Comparison of ENCODE assay signal across 8 cellular contexts in the genomic region with DNA sequence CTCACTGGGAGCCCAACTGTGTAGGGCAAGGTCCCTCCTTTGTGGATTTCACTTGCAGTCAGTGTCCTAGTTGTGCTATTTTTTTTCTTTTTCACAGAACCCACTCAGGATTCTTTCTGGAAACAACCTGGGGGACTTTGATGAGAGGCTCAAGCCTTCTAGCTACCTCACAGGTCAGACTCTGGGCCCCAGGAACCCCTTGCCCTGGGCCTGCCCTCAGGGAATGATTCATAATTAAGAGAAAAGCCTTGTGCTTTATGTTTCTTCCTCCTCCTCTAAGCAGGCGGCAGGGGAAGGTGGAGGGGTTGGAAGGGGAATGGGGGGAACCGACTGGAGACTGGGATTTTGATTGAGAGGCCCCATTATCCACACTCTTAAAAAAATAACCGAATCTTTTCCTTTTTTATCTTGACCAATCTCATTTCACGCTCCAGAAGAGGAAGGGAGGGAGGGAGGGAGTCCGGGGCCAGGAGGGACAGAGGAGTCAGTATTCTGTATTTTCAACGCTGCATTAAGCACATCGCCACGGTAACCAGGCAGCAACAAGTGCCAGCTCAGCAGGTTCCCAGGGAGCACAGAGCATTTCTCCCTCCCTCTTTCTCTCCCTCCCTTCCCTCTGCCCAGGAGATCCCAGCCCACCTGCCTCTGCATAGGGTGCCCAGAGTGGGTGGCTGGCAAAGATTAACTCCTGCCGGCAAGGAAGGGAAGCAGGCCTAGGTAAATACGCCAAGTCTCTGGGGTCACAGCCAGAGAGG. TPM values are rescaled to one million over a fixed set of nuclear protein-coding genes. Genes with fewer than 3 reads are reported as not detected.
DNase-seq lines count a peak whose midpoint lies in the region; ATAC-seq and TF ChIP-seq lines count a peak whose summit lies in the region.

No MANE protein-coding gene starts in this region.

- no peak overlapping the region; a peak in 1 of 5 replicates for H3K4me3 Mint-ChIP-seq in H9
- H3K4me3 Mint-ChIP-seq in dendritic cell treated with granulocyte-macrophage colony-stimulating factor and Interleukin-4, amounts not matched to agents 40 ng/mL and 50 ng/mL, for 4 days: no peak overlapping the region
- H3K4me3 Mint-ChIP-seq in neural crest cell: peak overlapping the region; percentile 31
- H3K4me3 Mint-ChIP-seq in natural killer cell treated with Interleukin-12 subunit alpha and Interleukin-12 subunit beta and Interleukin-15 and Interleukin-18, amount 100 ng/mL, for 72 hours: no peak overlapping the region

- no peaks in the 10 kb centered on the region for H3K23me2 ChIP-seq in H9 (ENCODE audit: insufficient read length, low read depth, low read length, poor library complexity, severe bottlenecking)

- no peak overlapping the region for H4K5ac ChIP-seq in H9 (ENCODE audit: insufficient read length, low read depth, low read length)

- TF ChIP-seq CTCF in H9 (conservative IDR thresholded peaks at IDR 0.05) (no peak), neural crest cell (conservative IDR thresholded peaks at IDR 0.05) (no peak)

- H2AFZ ChIP-seq in H9 (ENCODE audit: low read length): no peak overlapping the region

- no peak overlapping the region for H2BK15ac ChIP-seq in H9 (ENCODE audit: low read depth, low read length)

- no peak overlapping the region for H3K27ac ChIP-seq in H9 (ENCODE audit: insufficient read length, low read depth, low read length)

- H3K4me1 Mint-ChIP-seq in H9 (peaks cover 5 to 6% of the 10 kb centered on the region in 2 experiments), neural crest cell (peaks cover 31% of the 10 kb centered on the region)
- peaks cover 26% of the 10 kb centered on the region for H3K4me1 Mint-ChIP-seq in dendritic cell treated with granulocyte-macrophage colony-stimulating factor and Interleukin-4, amounts not matched to agents 40 ng/mL and 50 ng/mL, for 4 days (ENCODE audit: low read depth)
- peaks cover 23 to 25% of the 10 kb centered on the region in 2 donors for H3K4me1 Mint-ChIP-seq in natural killer cell treated with Interleukin-12 subunit alpha and Interleukin-12 subunit beta and Interleukin-15 and Interleukin-18, amount 100 ng/mL, for 72 hours (ENCODE audit: low read depth in 2 of 2)

- no peak overlapping the region for H3K23ac ChIP-seq in H9 (ENCODE audit: insufficient read length, low read depth, low read length)

- peak; percentile 71 for DNase-seq in H9
- peak; percentile 67 for DNase-seq in NCI-H345 treated with DMSO at 0.1 percent for 48 hours (lab: John Stamatoyannopoulos, UW; ENCODE audit: unreplicated experiment)
- DNase-seq in neural crest cell (ENCODE audit: low read depth, low spot score): no peak
- no peak for DNase-seq in SKM-1 (lab: John Stamatoyannopoulos, UW; ENCODE audit: unreplicated experiment)
- DNase-seq in KG1 (lab: John Stamatoyannopoulos, UW): no peak
- no peak for DNase-seq in natural killer cell treated with Interleukin-12 subunit alpha and Interleukin-12 subunit beta and Interleukin-15 and Interleukin-18, amount 100 ng/mL, for 72 hours (ENCODE audit: low spot score)

- H4K20me1 ChIP-seq in H9 (ENCODE audit: control insufficient read depth, insufficient read depth, insufficient read length): no peaks in the 10 kb centered on the region

- H3K27me3 ChIP-seq in H9 (ENCODE audit: insufficient read depth, low read length): no peaks in the 10 kb centered on the region

- H4K8ac ChIP-seq in H9 (replicated peaks; ENCODE audit: insufficient read length, low read depth, low read length): no peak overlapping the region

- H3K27ac Mint-ChIP-seq in H9 (peak overlapping the region in 1 of 3 experiments; percentile 42; a peak in 1 of 7 replicates), neural crest cell (ENCODE audit: unreplicated experiment) (peak overlapping the region; percentile 73)
- peak overlapping the region; percentile 20 for H3K27ac Mint-ChIP-seq in dendritic cell treated with granulocyte-macrophage colony-stimulating factor and Interleukin-4, amounts not matched to agents 40 ng/mL and 50 ng/mL, for 4 days
- no peak overlapping the region for H3K27ac Mint-ChIP-seq in natural killer cell treated with Interleukin-12 subunit alpha and Interleukin-12 subunit beta and Interleukin-15 and Interleukin-18, amount 100 ng/mL, for 72 hours

- H2BK20ac ChIP-seq in H9 (ENCODE audit: low read depth, low read length, poor library complexity, severe bottlenecking): no peak overlapping the region

- no peaks in the 10 kb centered on the region for H3K79me2 ChIP-seq in H9 (ENCODE audit: insufficient read depth, low read length)

- no peaks in the 10 kb centered on the region for H3K9me3 Mint-ChIP-seq in H9
- H3K9me3 Mint-ChIP-seq in dendritic cell treated with granulocyte-macrophage colony-stimulating factor and Interleukin-4, amounts not matched to agents 40 ng/mL and 50 ng/mL, for 4 days: no peaks in the 10 kb centered on the region
- no peaks in the 10 kb centered on the region for H3K9me3 Mint-ChIP-seq in neural crest cell
- H3K9me3 Mint-ChIP-seq in natural killer cell treated with Interleukin-12 subunit alpha and Interleukin-12 subunit beta and Interleukin-15 and Interleukin-18, amount 100 ng/mL, for 72 hours: no peaks in the 10 kb centered on the region

- no peak for ATAC-seq in HG02852 (IDR thresholded peaks at IDR 0.05; ENCODE audit: unreplicated experiment)
- no peak for ATAC-seq in natural killer cell treated with Interleukin-12 subunit alpha and Interleukin-12 subunit beta and Interleukin-15 and Interleukin-18, amount 100 ng/mL, for 72 hours

- no peaks in the 10 kb centered on the region for H3K4me1 ChIP-seq in H9 (ENCODE audit: insufficient read depth, low read length)

- H3K36me3 Mint-ChIP-seq in H9 (ENCODE audit: insufficient read depth in 1 of 3, low read depth in 3 of 3) (no peaks in the 10 kb centered on the region), neural crest cell (ENCODE audit: low read depth) (no peaks in the 10 kb centered on the region)
- no peaks in the 10 kb centered on the region for H3K36me3 Mint-ChIP-seq in dendritic cell treated with granulocyte-macrophage colony-stimulating factor and Interleukin-4, amounts not matched to agents 40 ng/mL and 50 ng/mL, for 4 days (ENCODE audit: low read depth)
- no peaks in the 10 kb centered on the region for H3K36me3 Mint-ChIP-seq in natural killer cell treated with Interleukin-12 subunit alpha and Interleukin-12 subunit beta and Interleukin-15 and Interleukin-18, amount 100 ng/mL, for 72 hours

- no peak overlapping the region for H2BK12ac ChIP-seq in H9 (ENCODE audit: insufficient read length, low read depth, low read length)

- H3K18ac ChIP-seq in H9 (ENCODE audit: insufficient read length, low read depth, low read length): peak overlapping the region; percentile 52

- H2BK120ac ChIP-seq in H9 (ENCODE audit: low read depth, low read length, poor library complexity, severe bottlenecking): no peak overlapping the region

- H3K9me3 ChIP-seq in H9 (ENCODE audit: control insufficient read depth, low read depth, low read length): no peaks in the 10 kb centered on the region

- no peak overlapping the region for H3K56ac ChIP-seq in H9 (ENCODE audit: insufficient read length, low read depth, low read length)

- intact Hi-C loops in dendritic cell treated with granulocyte-macrophage colony-stimulating factor and Interleukin-4, amounts not matched to agents 40 ng/mL and 50 ng/mL, for 4 days (cut with micrococcal nuclease): no loop called here

- H3K9ac ChIP-seq in H9 (ENCODE audit: extremely low read depth, insufficient read length, low read length): no peak overlapping the region

- H2BK5ac ChIP-seq in H9 (ENCODE audit: insufficient read length, low read length): no peak overlapping the region

- no peak overlapping the region for H2AK5ac ChIP-seq in H9 (ENCODE audit: insufficient read length, low read length)

- H3K27me3 Mint-ChIP-seq in H9 (ENCODE audit: low read depth) (peaks cover 3% of the 10 kb centered on the region), neural crest cell (ENCODE audit: low read depth) (no peaks in the 10 kb centered on the region)
- no peaks in the 10 kb centered on the region for H3K27me3 Mint-ChIP-seq in dendritic cell treated with granulocyte-macrophage colony-stimulating factor and Interleukin-4, amounts not matched to agents 40 ng/mL and 50 ng/mL, for 4 days
- no peaks in the 10 kb centered on the region for H3K27me3 Mint-ChIP-seq in natural killer cell treated with Interleukin-12 subunit alpha and Interleukin-12 subunit beta and Interleukin-15 and Interleukin-18, amount 100 ng/mL, for 72 hours

- no CpG with 5 or more reads among the region's 10 CpGs for whole genome bisulfite sequencing in H9 (ENCODE audit: extremely low coverage, insufficient read length, low lambda C conversion rate)

- no peak overlapping the region for H4K91ac ChIP-seq in H9 (ENCODE audit: insufficient read length, low read depth, low read length)

- H3T11ph ChIP-seq in H9 (ENCODE audit: low read length): no peak overlapping the region

- no peak overlapping the region for H3K4ac ChIP-seq in H9 (ENCODE audit: low read depth, low read length)

- no peak overlapping the region for H3K14ac ChIP-seq in H9 (ENCODE audit: insufficient read depth, low read length)

- no peaks in the 10 kb centered on the region for H3K79me1 ChIP-seq in H9 (ENCODE audit: insufficient read depth, low read depth, low read length, poor library complexity, severe bottlenecking)

- no peak overlapping the region for H3K4me2 ChIP-seq in H9 (ENCODE audit: insufficient read depth, insufficient read length, low read length)

RNA-seq across cellular contexts. Expression of a gene that starts 51.9 kb away (rescaled TPM):
- total RNA-seq in H9 (2021): 1.0 and 1.5 TPM in 2 replicates
- 2.4 and 2.9 TPM in 2 replicates for total RNA-seq in neural crest cell
- total RNA-seq in natural killer cell treated with Interleukin-12 subunit alpha and Interleukin-12 subunit beta and Interleukin-15 and Interleukin-18, amount 100 ng/mL, for 72 hours: 100 to 1,000 TPM; 299 to 305 TPM

RNA-seq across cellular contexts. Expression of a gene that starts 53.0 kb away (rescaled TPM):
- total RNA-seq in H9 (2021) (not detected in 2 replicates), neural crest cell (0.49 and 0.98 TPM in 2 replicates)
- 1 to 10 TPM in 1 of 2 donors, under 1 TPM in 1; 0.64 to 1.8 TPM for total RNA-seq in natural killer cell treated with Interleukin-12 subunit alpha and Interleukin-12 subunit beta and Interleukin-15 and Interleukin-18, amount 100 ng/mL, for 72 hours

Comparison
In these comparisons a context has a peak if more than half of its experiments do, and no peak if none do; other contexts are left out.
1. DNase-seq: peak in H9 (single experiment) and NCI-H345 treated with DMSO at 0.1 percent for 48 hours (single experiment); none in neural crest cell (single experiment), SKM-1 (single experiment), KG1 (single experiment) and natural killer cell treated with Interleukin-12 subunit alpha and Interleukin-12 subunit beta and Interleukin-15 and Interleukin-18, amount 100 ng/mL, for 72 hours (single experiment).
2. H3K27ac Mint-ChIP-seq: peak in dendritic cell treated with granulocyte-macrophage colony-stimulating factor and Interleukin-4, amounts not matched to agents 40 ng/mL and 50 ng/mL, for 4 days (single experiment) and neural crest cell (single experiment); none in natural killer cell treated with Interleukin-12 subunit alpha and Interleukin-12 subunit beta and Interleukin-15 and Interleukin-18, amount 100 ng/mL, for 72 hours (0 of 2).
3. RNA of a gene that starts 51.9 kb away (total RNA-seq): 299 to 305 TPM in natural killer cell treated with Interleukin-12 subunit alpha and Interleukin-12 subunit beta and Interleukin-15 and Interleukin-18, amount 100 ng/mL, for 72 hours; 2.4 to 2.9 TPM in neural crest cell and 1.0 to 1.5 TPM in H9; every median in the first group is over 10 times any median in the second.